Comparison of ENCODE assay signal across 8 cellular contexts in genomic region chr9:112050544-112051475, GRCh38.
DNase-seq lines count a peak whose midpoint lies in the region; TF ChIP-seq lines count a peak whose summit lies in the region.

No MANE protein-coding gene starts in this region.

- H3K27ac ChIP-seq in smooth muscle cell (ENCODE audit: low read depth): peak overlapping the region; percentile 33

- H3F3A ChIP-seq in smooth muscle cell (ENCODE audit: low read depth): no peaks in the 10 kb centered on the region

- peaks cover 14% of the 10 kb centered on the region for H3K4me1 ChIP-seq in smooth muscle cell (ENCODE audit: low read depth)

- H3K4me3 ChIP-seq in smooth muscle cell: no peak overlapping the region

- WGBS in smooth muscle cell (ENCODE audit: low lambda C conversion rate): 43% methylated on average over 7 of the region's 7 CpGs

- peak overlapping the region; percentile 4 for H3K9ac ChIP-seq in smooth muscle cell (ENCODE audit: low read depth)

- no peaks in the 10 kb centered on the region for H3K27me3 ChIP-seq in smooth muscle cell (ENCODE audit: low read depth)

- TF ChIP-seq CTCF in smooth muscle cell (IDR thresholded peaks at IDR 0.05; ENCODE audit: borderline replicate concordance, insufficient read depth, poor library complexity, severe bottlenecking): no peak

- H3K4me2 ChIP-seq in smooth muscle cell: peak overlapping the region; percentile 1

- H3K9me3 ChIP-seq in smooth muscle cell (replicated peaks; ENCODE audit: low read depth): no peaks in the 10 kb centered on the region

- peak; percentile 75 for DNase-seq in HK-2 (ENCODE audit: unreplicated experiment)
- peak; percentile 88 for DNase-seq in cerebellar cortex (ENCODE audit: low spot score)
- DNase-seq in kidney tubule cell (ENCODE audit: low spot score): peak; percentile 99
- no peak for DNase-seq in smooth muscle cell (lab: John Stamatoyannopoulos, UW; ENCODE audit: unreplicated experiment)
- no peak for DNase-seq in NCI-H1436 (lab: John Stamatoyannopoulos, UW)
- DNase-seq in NCI-H1417 treated with DMSO at 0.1 percent for 48 hours (lab: John Stamatoyannopoulos, UW): no peak
- DNase-seq in Ammon's horn (ENCODE audit: low spot score): no peak
- no peak for DNase-seq in NCI-H1417 (lab: John Stamatoyannopoulos, UW)

- H3K36me3 ChIP-seq in smooth muscle cell (ENCODE audit: low read depth): no peaks in the 10 kb centered on the region

- no peak overlapping the region for H2AFZ ChIP-seq in smooth muscle cell (ENCODE audit: low read depth)

- no peaks in the 10 kb centered on the region for H3K79me2 ChIP-seq in smooth muscle cell (ENCODE audit: low read depth)

- H4K20me1 ChIP-seq in smooth muscle cell (ENCODE audit: low read depth): no peaks in the 10 kb centered on the region

Comparison
In these comparisons a context has a peak if more than half of its experiments do, and no peak if none do; other contexts are left out.
1. DNase-seq: peak in HK-2 (single experiment), cerebellar cortex (single experiment) and kidney tubule cell (single experiment); none in smooth muscle cell (single experiment), NCI-H1436 (single experiment), NCI-H1417 treated with DMSO at 0.1 percent for 48 hours (single experiment), Ammon's horn (single experiment) and NCI-H1417 (0 of 3).